ENCODE assay signal across 36 cellular contexts in the genomic region with DNA sequence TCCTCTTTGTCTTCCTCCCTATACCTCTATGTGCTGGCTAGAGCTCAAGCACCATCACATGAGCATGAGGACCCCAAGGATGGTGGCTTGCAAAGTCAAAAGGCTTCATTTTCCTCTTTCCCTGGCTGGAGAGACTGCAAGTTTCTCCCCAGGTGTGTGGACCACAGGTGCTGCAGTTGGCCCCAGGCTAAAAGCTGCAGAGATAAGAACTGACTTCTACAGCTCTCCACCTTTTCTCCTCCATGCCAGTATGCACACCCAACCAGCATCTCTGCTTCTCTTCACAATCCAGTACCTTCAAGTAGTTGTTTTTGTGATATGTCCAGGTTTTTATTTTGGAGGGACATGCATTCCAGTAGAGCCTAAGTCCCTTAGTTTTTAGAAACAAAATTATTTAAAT. TPM values are rescaled to one million over a fixed set of nuclear protein-coding genes. Genes with fewer than 3 reads are reported as not detected.
"Had no signal": no experiment of that assay in that cellular context is flagged by ENCODE, and none has a peak within 500 bp of the region (broad histone marks: within the 10 kb centered on the region; RNA-seq: fewer than 3 reads in every experiment).

No MANE protein-coding gene starts in this region.

- H3K36me3 ChIP-seq: adrenal gland, brain microvascular endothelial cell, breast epithelium had no signal

- H3K4me1 Mint-ChIP-seq: activated B cell treated with CpG ODN at 0.5 μM for 24 hours; activated CD4-positive, alpha-beta T cell treated with anti-CD3 and anti-CD28 coated beads, Interleukin-2, amount 10 ng/mL, durations not matched to agents 24 days and 14 days; activated naive CD8-positive, alpha-beta T cell treated with anti-CD3 and anti-CD28 coated beads for 36 hours; activated T-helper 17 cell treated with anti-CD3 and anti-CD28 coated beads, Interleukin-2, amount 50 U/mL, for 72 hours had no signal

- H3K9me3 Mint-ChIP-seq: activated B cell treated with CpG ODN at 0.5 μM for 24 hours; activated CD4-positive, alpha-beta memory T cell treated with anti-CD3 and anti-CD28 coated beads for 36 hours; activated CD4-positive, alpha-beta T cell treated with anti-CD3 and anti-CD28 coated beads, Interleukin-2, amount 10 ng/mL, durations not matched to agents 24 days and 14 days; activated CD8-positive, alpha-beta T cell treated with anti-CD3 and anti-CD28 coated beads for 36 hours; activated naive CD4-positive, alpha-beta T cell treated with anti-CD3 and anti-CD28 coated beads for 36 hours; activated naive CD4-positive, alpha-beta T cell treated with anti-CD3 and anti-CD28 coated beads, Interleukin-2, amount 50 U/mL, for 72 hours; activated naive CD8-positive, alpha-beta T cell treated with anti-CD3 and anti-CD28 coated beads for 36 hours; activated T-cell treated with anti-CD3 and anti-CD28 coated beads, Interleukin-2, amount 50 U/mL, for 4 hours; activated T-helper 1 cell treated with anti-CD3 and anti-CD28 coated beads, Interleukin-12 subunit alpha, Interleukin-12 subunit beta, Interleukin-2, Interleukin-4 antibody, amounts not matched to agents 30 ng/mL and 10 ng/mL and 1 ng/mL, durations not matched to agents 14 hours and 24 hours and 36 hours; activated T-helper 17 cell treated with anti-CD3 and anti-CD28 coated beads, Interleukin-2, amount 50 U/mL, for 72 hours; T-helper 1 cell treated with Interleukin-12 subunit alpha and Interleukin-12 subunit beta and Interleukin-4 antibody, amounts not matched to agents 30 μg/mL and 1 μg/mL, for 36 hours; T-helper 2 cell treated with Interferon-gamma antibody and Interleukin-4, amounts not matched to agents 5 μg/mL and 100 μg/mL, for 36 hours had no signal

- H3K36me3 Mint-ChIP-seq: activated CD4-positive, alpha-beta memory T cell treated with anti-CD3 and anti-CD28 coated beads for 36 hours; activated naive CD4-positive, alpha-beta T cell treated with anti-CD3 and anti-CD28 coated beads, Interleukin-2, amount 50 U/mL, for 72 hours had no signal

- ATAC-seq: activated CD8-positive, alpha-beta T cell treated with anti-CD3 and anti-CD28 coated beads for 36 hours; activated naive CD4-positive, alpha-beta T cell treated with anti-CD3 and anti-CD28 coated beads, Interleukin-2, amount 50 U/mL, for 72 hours; activated T-cell treated with anti-CD3 and anti-CD28 coated beads, Interleukin-2, amount 50 U/mL, for 4 hours; activated T-cell treated with anti-CD3 and anti-CD28 coated beads, Interleukin-2, amount 50 U/mL, for 72 hours; activated T-helper 17 cell treated with anti-CD3 and anti-CD28 coated beads, Interleukin-2, amount 50 U/mL, for 72 hours; body of pancreas had no signal

- H3K4me1 ChIP-seq: adrenal gland, breast epithelium had no signal

- H3K27me3 Mint-ChIP-seq: activated B cell treated with CpG ODN at 0.5 μM for 24 hours; activated CD4-positive, alpha-beta memory T cell treated with anti-CD3 and anti-CD28 coated beads for 36 hours; activated CD4-positive, alpha-beta T cell treated with anti-CD3 and anti-CD28 coated beads, Interleukin-2, amount 10 ng/mL, durations not matched to agents 24 days and 14 days; activated CD8-positive, alpha-beta T cell treated with anti-CD3 and anti-CD28 coated beads for 36 hours; activated naive CD8-positive, alpha-beta T cell treated with anti-CD3 and anti-CD28 coated beads for 36 hours; activated T-helper 17 cell treated with anti-CD3 and anti-CD28 coated beads, Interleukin-2, amount 50 U/mL, for 72 hours had no signal

- H3K9me3 ChIP-seq: body of pancreas, breast epithelium had no signal

- H3K27me3 ChIP-seq: adrenal gland, body of pancreas, brain microvascular endothelial cell, breast epithelium had no signal

- H3K4me3 Mint-ChIP-seq: activated B cell treated with CpG ODN at 0.5 μM for 24 hours; activated CD4-positive, alpha-beta memory T cell treated with anti-CD3 and anti-CD28 coated beads for 36 hours; activated CD4-positive, alpha-beta T cell treated with anti-CD3 and anti-CD28 coated beads, Interleukin-2, amount 10 ng/mL, durations not matched to agents 24 days and 14 days; activated CD8-positive, alpha-beta T cell treated with anti-CD3 and anti-CD28 coated beads for 36 hours; activated naive CD4-positive, alpha-beta T cell treated with anti-CD3 and anti-CD28 coated beads for 36 hours; activated naive CD8-positive, alpha-beta T cell treated with anti-CD3 and anti-CD28 coated beads for 36 hours; activated T-cell treated with anti-CD3 and anti-CD28 coated beads, Interleukin-2, amount 50 U/mL, for 4 hours; activated T-cell treated with anti-CD3 and anti-CD28 coated beads, Interleukin-2, amount 50 U/mL, for 72 hours; activated T-helper 1 cell treated with anti-CD3 and anti-CD28 coated beads, Interleukin-12 subunit alpha, Interleukin-12 subunit beta, Interleukin-2, Interleukin-4 antibody, amounts not matched to agents 30 ng/mL and 10 ng/mL and 1 ng/mL, durations not matched to agents 14 hours and 24 hours and 36 hours; activated T-helper 17 cell treated with anti-CD3 and anti-CD28 coated beads, Interleukin-2, amount 50 U/mL, for 72 hours; T-helper 1 cell treated with Interleukin-12 subunit alpha and Interleukin-12 subunit beta and Interleukin-4 antibody, amounts not matched to agents 30 μg/mL and 1 μg/mL, for 36 hours; T-helper 2 cell treated with Interferon-gamma antibody and Interleukin-4, amounts not matched to agents 5 μg/mL and 100 μg/mL, for 36 hours had no signal

- H3K4me3 ChIP-seq: adrenal gland, body of pancreas, breast epithelium had no signal

- DNase-seq: activated B cell treated with CpG ODN at 0.5 μM for 24 hours; activated CD4-positive, alpha-beta memory T cell treated with anti-CD3 and anti-CD28 coated beads for 36 hours; activated CD4-positive, alpha-beta T cell treated with anti-CD3 and anti-CD28 coated beads for 4 hours; activated CD4-positive, alpha-beta T cell treated with anti-CD3 and anti-CD28 coated beads, Interleukin-2, amount 10 ng/mL, durations not matched to agents 24 days and 14 days; activated CD4-positive, alpha-beta T cell treated with anti-CD3 and anti-CD28 coated beads, Interleukin-2, amount 50 U/mL, for 1 hour; activated CD4-positive, alpha-beta T cell treated with anti-CD3 and anti-CD28 coated beads, Interleukin-2, amount 50 U/mL, for 4 hours; activated CD4-positive, CD25-positive, alpha-beta regulatory T cell treated with anti-CD3 and anti-CD28 coated beads, Interleukin-2, amount 50 U/mL, for 72 hours; activated CD8-positive, alpha-beta memory T cell treated with anti-CD3 and anti-CD28 coated beads, Interleukin-2, amount 50 U/mL, for 4 hours; activated CD8-positive, alpha-beta T cell treated with anti-CD3 and anti-CD28 coated beads for 36 hours; activated effector memory CD4-positive, alpha-beta T cell treated with anti-CD3 and anti-CD28 coated beads, Interleukin-2, amount 50 U/mL, for 16 hours; activated gamma-delta T cell treated with Interleukin-2 at 50 U/mL for 16 hours; activated naive CD4-positive, alpha-beta T cell; activated naive CD4-positive, alpha-beta T cell treated with anti-CD3 and anti-CD28 coated beads for 36 hours; activated naive CD4-positive, alpha-beta T cell treated with anti-CD3 and anti-CD28 coated beads, Interleukin-2, amount 50 U/mL, for 16 hours; activated naive CD8-positive, alpha-beta T cell treated with anti-CD3 and anti-CD28 coated beads for 36 hours; activated T-cell treated with anti-CD3 and anti-CD28 coated beads for 4 hours; activated T-cell treated with anti-CD3 and anti-CD28 coated beads, Interleukin-2, amount 50 U/mL, for 1 hour; activated T-cell treated with anti-CD3 and anti-CD28 coated beads, Interleukin-2, amount 50 U/mL, for 4 hours; activated T-cell treated with anti-CD3 and anti-CD28 coated beads, Interleukin-2, amount 50 U/mL, for 72 hours; adrenal gland; amniotic stem cell; aorta; body of pancreas; brain microvascular endothelial cell; central memory CD4-positive, alpha-beta T cell; T-helper 2 cell; T-helper 9 cell had no signal

- H3K27ac ChIP-seq: adrenal gland, body of pancreas, brain microvascular endothelial cell, breast epithelium, VCaP had no signal

- H3K27ac Mint-ChIP-seq: activated B cell treated with CpG ODN at 0.5 μM for 24 hours; activated CD4-positive, alpha-beta memory T cell treated with anti-CD3 and anti-CD28 coated beads for 36 hours; activated CD4-positive, alpha-beta T cell treated with anti-CD3 and anti-CD28 coated beads, Interleukin-2, amount 10 ng/mL, durations not matched to agents 24 days and 14 days; activated CD8-positive, alpha-beta T cell treated with anti-CD3 and anti-CD28 coated beads for 36 hours; activated naive CD4-positive, alpha-beta T cell treated with anti-CD3 and anti-CD28 coated beads for 36 hours; activated naive CD4-positive, alpha-beta T cell treated with anti-CD3 and anti-CD28 coated beads, Interleukin-2, amount 50 U/mL, for 72 hours; activated naive CD8-positive, alpha-beta T cell treated with anti-CD3 and anti-CD28 coated beads for 36 hours; activated T-cell treated with anti-CD3 and anti-CD28 coated beads, Interleukin-2, amount 50 U/mL, for 72 hours; activated T-helper 1 cell treated with anti-CD3 and anti-CD28 coated beads, Interleukin-12 subunit alpha, Interleukin-12 subunit beta, Interleukin-2, Interleukin-4 antibody, amounts not matched to agents 30 ng/mL and 10 ng/mL and 1 ng/mL, durations not matched to agents 14 hours and 24 hours and 36 hours; activated T-helper 17 cell treated with anti-CD3 and anti-CD28 coated beads, Interleukin-2, amount 50 U/mL, for 72 hours; T-helper 1 cell treated with Interleukin-12 subunit alpha and Interleukin-12 subunit beta and Interleukin-4 antibody, amounts not matched to agents 30 μg/mL and 1 μg/mL, for 36 hours; T-helper 2 cell treated with Interferon-gamma antibody and Interleukin-4, amounts not matched to agents 5 μg/mL and 100 μg/mL, for 36 hours had no signal

RNA-seq across cellular contexts. Expression of a gene that starts 29.1 kb away (rescaled TPM):
- total RNA-seq: activated CD4-positive, alpha-beta T cell treated with anti-CD3 and anti-CD28 coated beads, Interleukin-2, amount 10 ng/mL, durations not matched to agents 24 days and 14 days; activated CD8-positive, alpha-beta memory T cell treated with anti-CD3 and anti-CD28 coated beads for 36 hours; activated T-helper 1 cell treated with anti-CD3 and anti-CD28 coated beads, Interleukin-12 subunit alpha, Interleukin-12 subunit beta, Interleukin-2, Interleukin-4 antibody, amounts not matched to agents 30 ng/mL and 10 ng/mL and 1 ng/mL, durations not matched to agents 14 hours and 24 hours and 36 hours had no signal

RNA-seq across cellular contexts. Expression of a gene that starts 29.3 kb away (rescaled TPM):
- total RNA-seq: activated B cell treated with CpG ODN at 0.5 μM for 24 hours; activated CD4-positive, alpha-beta memory T cell treated with anti-CD3 and anti-CD28 coated beads for 36 hours; activated CD4-positive, alpha-beta T cell treated with anti-CD3 and anti-CD28 coated beads, Interleukin-2, amount 10 ng/mL, durations not matched to agents 24 days and 14 days; activated CD8-positive, alpha-beta memory T cell treated with anti-CD3 and anti-CD28 coated beads for 36 hours; activated CD8-positive, alpha-beta T cell treated with anti-CD3 and anti-CD28 coated beads for 36 hours; activated naive CD4-positive, alpha-beta T cell treated with anti-CD3 and anti-CD28 coated beads for 36 hours; activated T-cell treated with anti-CD3 and anti-CD28 coated beads, Interleukin-2, amount 50 U/mL, for 4 hours; activated T-cell treated with anti-CD3 and anti-CD28 coated beads, Interleukin-2, amount 50 U/mL, for 72 hours; activated T-helper 17 cell treated with anti-CD3 and anti-CD28 coated beads, Interleukin-2, amount 50 U/mL, for 72 hours; astrocyte had no signal
